Comparison of ENCODE assay signal across 8 cellular contexts in genomic region chr2:225122582-225123486, GRCh38.
DNase-seq lines count a peak whose midpoint lies in the region; ATAC-seq and TF ChIP-seq lines count a peak whose summit lies in the region.

No MANE protein-coding gene starts in this region.

- H3K36me3 Mint-ChIP-seq in Calu3 (ENCODE audit: insufficient read depth, unreplicated experiment) (no peaks in the 10 kb centered on the region), HFFc6 (ENCODE audit: low read depth) (peaks cover 10% of the 10 kb centered on the region)

- peak overlapping the region; percentile 3 for H3K27ac Mint-ChIP-seq in Calu3 (ENCODE audit: unreplicated experiment)
- 0 out of 2 replicates have a peak overlapping the region, but pooled peaks have one; percentile 1 for H3K27ac Mint-ChIP-seq in HFFc6

- no peak for TF ChIP-seq POLR2A in GM18505 (IDR thresholded peaks at IDR 0.05; ENCODE audit: borderline replicate concordance, extremely low read depth, insufficient read depth, insufficient read length)

- peak; percentile 39 for TF ChIP-seq CTCF in Calu3 (IDR thresholded peaks at IDR 0.05; ENCODE audit: unreplicated experiment)
- peak; percentile 76 for TF ChIP-seq CTCF in HFFc6 (IDR thresholded peaks at IDR 0.05)
- peak; percentile 72 for TF ChIP-seq CTCF in fibroblast of the aortic adventitia (IDR thresholded peaks at IDR 0.05; ENCODE audit: insufficient read depth, low read length)

- BruUV-seq in Calu3 (replicated peaks; lab: Mats Ljungman, UMichigan): no TSS peak

- H3K27me3 Mint-ChIP-seq in Calu3 (ENCODE audit: unreplicated experiment): peaks cover 6% of the 10 kb centered on the region
- H3K27me3 Mint-ChIP-seq in HFFc6 (ENCODE audit: insufficient read depth): peaks cover 2% of the 10 kb centered on the region; the same call in 1 of the 2 replicates

- DNase-seq in Calu3 (peak; percentile 38), HFFc6 (peak; percentile 48), SK-N-DZ (ENCODE audit: low spot score) (peak; percentile 27), fibroblast of the aortic adventitia (ENCODE audit: low read depth) (peak; percentile 63), HPDE6-E6E7 (ENCODE audit: extremely low spot score) (no peak)
- DNase-seq in stimulated activated CD4-positive, alpha-beta T cell treated with anti-CD3 and anti-CD28 coated beads, Interleukin-4, amount 100 ng/mL, for 1 hour: peak; percentile 16

- H3K4me3 Mint-ChIP-seq in Calu3 (ENCODE audit: low read depth, unreplicated experiment) (no peak overlapping the region), HFFc6 (no peak overlapping the region)

- no peak overlapping the region for H3K4me3 ChIP-seq in fibroblast of the aortic adventitia (ENCODE audit: low read depth, low read length)

- intact Hi-C loops in Calu3 (cut with micrococcal nuclease; ENCODE audit: unreplicated experiment): loop anchor here (1.0 to 10.0 kb wide), 5 partner anchors 121 to 537 kb away; no protein-coding TSS in a partner anchor

- H3K4me1 Mint-ChIP-seq in Calu3 (ENCODE audit: low read depth, unreplicated experiment) (no peaks in the 10 kb centered on the region), HFFc6 (ENCODE audit: low read depth) (peaks cover 52% of the 10 kb centered on the region)

- no peak for ATAC-seq in GM18505 (IDR thresholded peaks at IDR 0.05; ENCODE audit: unreplicated experiment)
- no peak for ATAC-seq in HG02588 (IDR thresholded peaks at IDR 0.05; ENCODE audit: unreplicated experiment)

- H3K9me3 Mint-ChIP-seq in Calu3 (ENCODE audit: low read depth, unreplicated experiment) (no peaks in the 10 kb centered on the region), HFFc6 (peaks cover 4% of the 10 kb centered on the region)

- CTCF ChIA-PET in Calu3 (lab: Charles Lee): interaction anchor here (0.7 kb wide), 1 partner anchor 538 kb away, joined by 3 read pairs; no protein-coding TSS in a partner anchor
